In genomic region chr22:47795477-47796127, GRCh38 we compare ENCODE assay signal across 17 cellular contexts.
"Had no signal": no experiment of that assay in that cellular context is flagged by ENCODE, and none has a peak within 500 bp of the region (broad histone marks: within the 10 kb centered on the region; RNA-seq: fewer than 3 reads in every experiment).

No MANE protein-coding gene starts in this region.

- H3K4me3 Mint-ChIP-seq: activated naive CD4-positive, alpha-beta T cell treated with anti-CD3 and anti-CD28 coated beads, Interleukin-2, amount 10 ng/mL, durations not matched to agents 7 days and 5 days; central memory CD8-positive, alpha-beta T cell; immature natural killer cell; nephron progenitor cell; T-helper 2 cell treated with Interferon-gamma antibody and Interleukin-4, amounts not matched to agents 5 μg/mL and 100 μg/mL, for 36 hours had no signal

- H3K9me3 Mint-ChIP-seq: central memory CD8-positive, alpha-beta T cell; immature natural killer cell; T-helper 2 cell treated with Interferon-gamma antibody and Interleukin-4, amounts not matched to agents 5 μg/mL and 100 μg/mL, for 36 hours had no signal

- H3K27ac ChIP-seq: ovary, SJSA1, tibial nerve had no signal

- H3K9me3 ChIP-seq: mucosa of descending colon, ovary, SJSA1 had no signal

- H3K4me3 ChIP-seq: lung, mucosa of descending colon, ovary, SJSA1, tibial nerve had no signal

- ATAC-seq: left cardiac atrium, mucosa of descending colon had no signal

- H3K4me1 Mint-ChIP-seq: activated naive CD4-positive, alpha-beta T cell treated with anti-CD3 and anti-CD28 coated beads, Interleukin-2, amount 10 ng/mL, durations not matched to agents 7 days and 5 days; central memory CD8-positive, alpha-beta T cell; immature natural killer cell; nephron progenitor cell had no signal

- H3K36me3 ChIP-seq: ovary, SJSA1, tibial nerve had no signal

- H3K4me1 ChIP-seq: SJSA1, tibial nerve had no signal

- H3K27me3 ChIP-seq: ovary, SJSA1, tibial nerve had no signal

- H3K36me3 Mint-ChIP-seq: activated naive CD4-positive, alpha-beta T cell treated with anti-CD3 and anti-CD28 coated beads, Interleukin-2, amount 10 ng/mL, durations not matched to agents 7 days and 5 days; immature natural killer cell had no signal

- H3K27ac Mint-ChIP-seq: activated naive CD4-positive, alpha-beta T cell treated with anti-CD3 and anti-CD28 coated beads, Interleukin-2, amount 10 ng/mL, durations not matched to agents 7 days and 5 days; immature natural killer cell; nephron progenitor cell; T-helper 2 cell treated with Interferon-gamma antibody and Interleukin-4, amounts not matched to agents 5 μg/mL and 100 μg/mL, for 36 hours had no signal

- DNase-seq: activated CD4-positive, alpha-beta T cell treated with anti-CD3 and anti-CD28 coated beads for 1 hour; activated CD4-positive, alpha-beta T cell treated with anti-CD3 and anti-CD28 coated beads, Interleukin-2, amount 50 U/mL, for 48 hours; activated naive CD4-positive, alpha-beta T cell treated with anti-CD3 and anti-CD28 coated beads, Interleukin-2, amount 10 ng/mL, durations not matched to agents 7 days and 5 days; dermis blood vessel endothelial cell; immature natural killer cell; left cardiac atrium; mucosa of descending colon; nephron progenitor cell; ovary; retina; stimulated activated CD4-positive, alpha-beta T cell treated with anti-CD3 and anti-CD28 coated beads, Interleukin-4, amount 100 ng/mL, for 4 hours; SW 1271 had no signal

- H3K27me3 Mint-ChIP-seq: activated naive CD4-positive, alpha-beta T cell treated with anti-CD3 and anti-CD28 coated beads, Interleukin-2, amount 10 ng/mL, durations not matched to agents 7 days and 5 days had no signal
